ENCODE assay signal across 8 cellular contexts in the genomic region with DNA sequence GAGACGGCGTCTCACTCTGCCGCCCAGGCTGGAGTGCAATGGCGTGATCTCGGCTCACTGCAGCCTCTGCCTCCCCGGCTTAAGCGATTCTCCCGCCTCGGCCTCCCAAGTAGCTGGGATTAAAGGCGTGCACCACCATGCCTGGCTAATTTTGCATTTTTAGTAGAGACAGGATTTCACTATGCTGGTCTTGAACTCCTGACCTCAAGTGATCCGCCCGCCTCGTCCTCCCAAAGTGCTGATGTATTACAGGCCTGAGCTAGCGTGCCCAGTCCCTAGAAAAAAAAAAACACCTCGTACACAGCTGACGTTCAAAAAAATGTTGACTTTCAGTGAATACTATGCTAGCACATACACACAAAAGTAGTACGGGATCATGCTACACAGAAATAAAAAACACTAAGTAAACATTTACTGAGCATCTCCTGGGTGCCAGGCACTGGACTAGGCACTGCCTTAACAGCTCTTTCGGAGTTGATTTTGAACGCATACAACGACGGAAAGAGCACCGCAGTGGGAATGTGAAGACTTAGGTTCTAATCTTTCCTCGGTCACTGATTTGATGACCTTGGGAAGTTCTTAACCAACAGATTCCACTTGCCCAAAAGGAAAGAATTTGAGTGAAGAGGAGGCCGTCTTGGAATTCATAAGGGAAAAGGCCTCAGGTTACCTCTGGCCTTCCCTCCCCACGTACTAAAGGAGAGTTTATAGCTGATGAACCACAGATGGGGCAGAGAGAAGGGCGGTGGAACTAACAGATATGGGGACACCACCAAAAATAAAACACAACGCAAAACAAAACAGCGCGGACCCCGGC. TPM values are rescaled to one million over a fixed set of nuclear protein-coding genes. Genes with fewer than 3 reads are reported as not detected.
DNase-seq lines count a peak whose midpoint lies in the region; ATAC-seq and TF ChIP-seq lines count a peak whose summit lies in the region.

No MANE protein-coding gene starts in this region.

- H3K4me2 ChIP-seq in neural cell (ENCODE audit: low read length): peak overlapping the region; percentile 90

- no peaks in the 10 kb centered on the region for H4K20me1 ChIP-seq in neural cell (ENCODE audit: insufficient read depth)

- H3K4me1 ChIP-seq in endocrine pancreas (ENCODE audit: control insufficient read depth, insufficient read depth, low read length): peaks cover 8% of the 10 kb centered on the region

- peaks cover 42% of the 10 kb centered on the region for H3K79me2 ChIP-seq in neural cell (replicated peaks; ENCODE audit: insufficient read depth, low read length)

- peak overlapping the region; percentile 94 for H2AFZ ChIP-seq in neural cell (ENCODE audit: low read depth, low read length)

- ATAC-seq in GM18870 (IDR thresholded peaks at IDR 0.05; ENCODE audit: unreplicated experiment) (no peak), HG03108 (IDR thresholded peaks at IDR 0.05; ENCODE audit: unreplicated experiment) (no peak)

- peak overlapping the region; percentile 100 for H3K27ac ChIP-seq in neural cell (ENCODE audit: low read length)

- peaks cover 11% of the 10 kb centered on the region for H3F3A ChIP-seq in neural cell (ENCODE audit: insufficient read depth, low read length, poor library complexity, severe bottlenecking)

- H3K36me3 ChIP-seq in endocrine pancreas (ENCODE audit: control insufficient read depth, insufficient read depth, low read length) (no peaks in the 10 kb centered on the region), neural cell (ENCODE audit: insufficient read depth, low read length) (no peaks in the 10 kb centered on the region)

- H3K27me3 ChIP-seq in endocrine pancreas (ENCODE audit: control insufficient read depth, insufficient read depth, low read length) (no peaks in the 10 kb centered on the region), neural cell (ENCODE audit: insufficient read depth, low read depth, low read length) (no peaks in the 10 kb centered on the region)

- TF ChIP-seq RAD21 in neural cell (conservative IDR thresholded peaks at IDR 0.05): no peak

- no peak for TF ChIP-seq CTCF in neural cell (IDR thresholded peaks at IDR 0.05; ENCODE audit: poor library complexity, severe bottlenecking)

- H3K9ac ChIP-seq in endocrine pancreas (ENCODE audit: control insufficient read depth, insufficient read depth, low read length): peak overlapping the region; percentile 98
- peak overlapping the region; percentile 99 for H3K9ac ChIP-seq in neural cell (ENCODE audit: low read length)

- DNase-seq in DMS 273 (lab: John Stamatoyannopoulos, UW; ENCODE audit: unreplicated experiment) (peak; percentile 64), DMS 273 treated with DMSO at 0.1 percent for 48 hours (lab: John Stamatoyannopoulos, UW) (no peak), RPMI8226 (peak; percentile 30)
- no peak for DNase-seq in activated CD4-positive, alpha-beta T cell treated with anti-CD3 and anti-CD28 coated beads, Interleukin-2, amount 50 U/mL, for 4 hours

- no peaks in the 10 kb centered on the region for H3K9me2 ChIP-seq in neural cell (ENCODE audit: insufficient read depth, low read length)

- no peaks in the 10 kb centered on the region for H3K9me3 ChIP-seq in endocrine pancreas (ENCODE audit: control insufficient read depth, low read length)
- H3K9me3 ChIP-seq in neural cell (ENCODE audit: low read length): no peaks in the 10 kb centered on the region

- H3K4me3 ChIP-seq in endocrine pancreas (ENCODE audit: control insufficient read depth, insufficient read depth, low read length) (peak overlapping the region; percentile 93), neural cell (ENCODE audit: low read length) (peak overlapping the region; percentile 74)

- no peak for TF ChIP-seq EP300 in neural cell (conservative IDR thresholded peaks at IDR 0.05; ENCODE audit: poor library complexity, severe bottlenecking)

TF ChIP-seq in neural cell, 6 proteins besides CTCF, POLR2A, EP300 and RAD21:
- no peak for TF ChIP-seq POLR2AphosphoS5 (IDR thresholded peaks at IDR 0.05)
- TF ChIP-seq, protein P1, sequence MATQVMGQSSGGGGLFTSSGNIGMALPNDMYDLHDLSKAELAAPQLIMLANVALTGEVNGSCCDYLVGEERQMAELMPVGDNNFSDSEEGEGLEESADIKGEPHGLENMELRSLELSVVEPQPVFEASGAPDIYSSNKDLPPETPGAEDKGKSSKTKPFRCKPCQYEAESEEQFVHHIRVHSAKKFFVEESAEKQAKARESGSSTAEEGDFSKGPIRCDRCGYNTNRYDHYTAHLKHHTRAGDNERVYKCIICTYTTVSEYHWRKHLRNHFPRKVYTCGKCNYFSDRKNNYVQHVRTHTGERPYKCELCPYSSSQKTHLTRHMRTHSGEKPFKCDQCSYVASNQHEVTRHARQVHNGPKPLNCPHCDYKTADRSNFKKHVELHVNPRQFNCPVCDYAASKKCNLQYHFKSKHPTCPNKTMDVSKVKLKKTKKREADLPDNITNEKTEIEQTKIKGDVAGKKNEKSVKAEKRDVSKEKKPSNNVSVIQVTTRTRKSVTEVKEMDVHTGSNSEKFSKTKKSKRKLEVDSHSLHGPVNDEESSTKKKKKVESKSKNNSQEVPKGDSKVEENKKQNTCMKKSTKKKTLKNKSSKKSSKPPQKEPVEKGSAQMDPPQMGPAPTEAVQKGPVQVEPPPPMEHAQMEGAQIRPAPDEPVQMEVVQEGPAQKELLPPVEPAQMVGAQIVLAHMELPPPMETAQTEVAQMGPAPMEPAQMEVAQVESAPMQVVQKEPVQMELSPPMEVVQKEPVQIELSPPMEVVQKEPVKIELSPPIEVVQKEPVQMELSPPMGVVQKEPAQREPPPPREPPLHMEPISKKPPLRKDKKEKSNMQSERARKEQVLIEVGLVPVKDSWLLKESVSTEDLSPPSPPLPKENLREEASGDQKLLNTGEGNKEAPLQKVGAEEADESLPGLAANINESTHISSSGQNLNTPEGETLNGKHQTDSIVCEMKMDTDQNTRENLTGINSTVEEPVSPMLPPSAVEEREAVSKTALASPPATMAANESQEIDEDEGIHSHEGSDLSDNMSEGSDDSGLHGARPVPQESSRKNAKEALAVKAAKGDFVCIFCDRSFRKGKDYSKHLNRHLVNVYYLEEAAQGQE (IDR thresholded peaks at IDR 0.05; ENCODE audit: borderline replicate concordance): no peak
- TF ChIP-seq MXI1 (conservative IDR thresholded peaks at IDR 0.05; ENCODE audit: poor library complexity, severe bottlenecking): no peak
- TF ChIP-seq EZH2 (IDR thresholded peaks at IDR 0.05; ENCODE audit: borderline replicate concordance, insufficient read depth, low read length, poor library complexity, severe bottlenecking): no peak
- no peak for TF ChIP-seq SMC3 (conservative IDR thresholded peaks at IDR 0.05; ENCODE audit: poor library complexity)
- TF ChIP-seq TAF1 (IDR thresholded peaks at IDR 0.05; ENCODE audit: low read depth): no peak

RNA-seq across cellular contexts. Expression of a gene that starts 1.1 kb away (rescaled TPM):
- polyA plus RNA-seq in neural cell: 22.4 and 24.0 TPM in 2 replicates
- 25.6 and 32.2 TPM in 2 replicates for polyA minus RNA-seq in neural cell

RNA-seq across cellular contexts. Expression of a gene that starts 50.7 kb away (rescaled TPM):
- polyA plus RNA-seq in neural cell: 28.8 and 33.2 TPM in 2 replicates
- polyA minus RNA-seq in neural cell: 23.8 and 25.3 TPM in 2 replicates

Comparison
In these comparisons a context has a peak if more than half of its experiments do, and no peak if none do; other contexts are left out.
1. DNase-seq: peak in DMS 273 (single experiment) and RPMI8226 (single experiment); none in DMS 273 treated with DMSO at 0.1 percent for 48 hours (single experiment) and activated CD4-positive, alpha-beta T cell treated with anti-CD3 and anti-CD28 coated beads, Interleukin-2, amount 50 U/mL, for 4 hours (0 of 2).